Comparison of ENCODE assay signal across 1 cellular context in genomic region chr2:64873472-64873924, GRCh38.
A peak's percentile ranks its signal among the peaks of the same experiment; 100 is the strongest.
TF ChIP-seq lines count a peak whose summit lies in the region.

No MANE protein-coding gene starts in this region.

TF ChIP-seq in K562, 482 proteins besides CTCF, POLR2A, EP300 and RAD21 (continued from another document):
- TF ChIP-seq JUND (IDR thresholded peaks at IDR 0.05; ENCODE audit: borderline replicate concordance, low read depth, low read length) (0 out of 2 replicates have a peak, but pooled peaks have one; percentile 19), JUND (tag; IDR thresholded peaks at IDR 0.05; ENCODE audit: borderline replicate concordance, low read depth, low read length) (no peak), ZNF561 (CRISPR knock-in tag; conservative IDR thresholded peaks at IDR 0.05) (no peak), ZNF124 (CRISPR knock-in tag; IDR thresholded peaks at IDR 0.05) (no peak), BRF2 (IDR thresholded peaks at IDR 0.05; ENCODE audit: borderline replicate concordance, insufficient read depth, insufficient read length) (no peak), RB1 (IDR thresholded peaks at IDR 0.05; ENCODE audit: low read depth) (peak; percentile 84), MIER1 (IDR thresholded peaks at IDR 0.05; ENCODE audit: low read depth) (no peak), FOXA3 (CRISPR knock-in tag; conservative IDR thresholded peaks at IDR 0.05 in 1 of 2, IDR thresholded peaks at IDR 0.05 in 1 of 2) (no peak), ZBED1 (IDR thresholded peaks at IDR 0.05) (no peak), NBN (IDR thresholded peaks at IDR 0.05; ENCODE audit: low read depth) (0 out of 2 replicates have a peak, but pooled peaks have one; percentile 46), SIN3B (IDR thresholded peaks at IDR 0.05; ENCODE audit: low read depth) (no peak), CEBPG (CRISPR knock-in tag; IDR thresholded peaks at IDR 0.05) (no peak), CEBPG (tag; conservative IDR thresholded peaks at IDR 0.05 in 1 of 2, IDR thresholded peaks at IDR 0.05 in 1 of 2) (no peak), STAG1 (CRISPR knock-in tag; IDR thresholded peaks at IDR 0.05; ENCODE audit: borderline replicate concordance) (peak; percentile 95), ZNF280B (CRISPR knock-in tag; IDR thresholded peaks at IDR 0.05) (no peak), DEAF1 (CRISPR knock-in tag; IDR thresholded peaks at IDR 0.05) (0 out of 2 replicates have a peak, but pooled peaks have one; percentile 55), TBP (optimal IDR thresholded peaks at IDR 0.05; ENCODE audit: low read depth, low read length) (peak; percentile 14)
- TF ChIP-seq, protein P1, sequence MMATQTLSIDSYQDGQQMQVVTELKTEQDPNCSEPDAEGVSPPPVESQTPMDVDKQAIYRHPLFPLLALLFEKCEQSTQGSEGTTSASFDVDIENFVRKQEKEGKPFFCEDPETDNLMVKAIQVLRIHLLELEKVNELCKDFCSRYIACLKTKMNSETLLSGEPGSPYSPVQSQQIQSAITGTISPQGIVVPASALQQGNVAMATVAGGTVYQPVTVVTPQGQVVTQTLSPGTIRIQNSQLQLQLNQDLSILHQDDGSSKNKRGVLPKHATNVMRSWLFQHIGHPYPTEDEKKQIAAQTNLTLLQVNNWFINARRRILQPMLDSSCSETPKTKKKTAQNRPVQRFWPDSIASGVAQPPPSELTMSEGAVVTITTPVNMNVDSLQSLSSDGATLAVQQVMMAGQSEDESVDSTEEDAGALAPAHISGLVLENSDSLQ (IDR thresholded peaks at IDR 0.05), result peak; percentile 27; the same call in 1 of the 2 replicates
- TF ChIP-seq, protein P2, sequence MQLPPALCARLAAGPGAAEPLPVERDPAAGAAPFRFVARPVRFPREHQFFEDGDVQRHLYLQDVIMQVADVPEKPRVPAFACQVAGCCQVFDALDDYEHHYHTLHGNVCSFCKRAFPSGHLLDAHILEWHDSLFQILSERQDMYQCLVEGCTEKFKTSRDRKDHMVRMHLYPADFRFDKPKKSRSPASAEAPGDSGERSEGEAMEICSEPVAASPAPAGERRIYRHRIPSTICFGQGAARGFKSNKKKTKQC (CRISPR knock-in tag; IDR thresholded peaks at IDR 0.05), result no peak
- TF ChIP-seq, protein P3, sequence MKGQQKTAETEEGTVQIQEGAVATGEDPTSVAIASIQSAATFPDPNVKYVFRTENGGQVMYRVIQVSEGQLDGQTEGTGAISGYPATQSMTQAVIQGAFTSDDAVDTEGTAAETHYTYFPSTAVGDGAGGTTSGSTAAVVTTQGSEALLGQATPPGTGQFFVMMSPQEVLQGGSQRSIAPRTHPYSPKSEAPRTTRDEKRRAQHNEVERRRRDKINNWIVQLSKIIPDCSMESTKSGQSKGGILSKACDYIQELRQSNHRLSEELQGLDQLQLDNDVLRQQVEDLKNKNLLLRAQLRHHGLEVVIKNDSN (CRISPR knock-in tag; IDR thresholded peaks at IDR 0.05), result 0 out of 2 replicates have a peak, but pooled peaks have one; percentile 13
